2 cellular contexts compared by ENCODE assay signal in genomic region chr2:235382091-235383000, GRCh38.
A peak's percentile ranks its signal among the peaks of the same experiment; 100 is the strongest.
TF ChIP-seq lines count a peak whose summit lies in the region.

No MANE protein-coding gene starts in this region.

TF ChIP-seq in K562, 482 proteins besides CTCF, POLR2A, EP300 and RAD21:
- TF ChIP-seq MAFF (IDR thresholded peaks at IDR 0.05; ENCODE audit: low read length) (peak; percentile 94), ZNF134 (CRISPR knock-in tag; conservative IDR thresholded peaks at IDR 0.05) (peak; percentile 83), ZNF184 (CRISPR knock-in tag; IDR thresholded peaks at IDR 0.05) (no peak), ZNF316 (IDR thresholded peaks at IDR 0.05) (peak; percentile 91), MAFG (tag; conservative IDR thresholded peaks at IDR 0.05) (peak; percentile 87), MAFK (IDR thresholded peaks at IDR 0.05; ENCODE audit: low read length) (peak; percentile 97), C11orf30 (IDR thresholded peaks at IDR 0.05; ENCODE audit: low read depth) (peak; percentile 85), MTF1 (CRISPR knock-in tag; IDR thresholded peaks at IDR 0.05; ENCODE audit: borderline replicate concordance) (no peak)

TF ChIP-seq in HepG2, 621 proteins besides CTCF, POLR2A, EP300 and RAD21:
- TF ChIP-seq MAFF (IDR thresholded peaks at IDR 0.05; ENCODE audit: low read depth, low read length): peak; percentile 99
- no peak for TF ChIP-seq KMT2A (CRISPR knock-in tag; IDR thresholded peaks at IDR 0.05)
- TF ChIP-seq MAFK (conservative IDR thresholded peaks at IDR 0.05 in 1 of 2, IDR thresholded peaks at IDR 0.05 in 1 of 2; ENCODE audit: low read length in 2 of 2): peak; percentile 98 to 99
